1 cellular context compared by ENCODE assay signal in the genomic region with DNA sequence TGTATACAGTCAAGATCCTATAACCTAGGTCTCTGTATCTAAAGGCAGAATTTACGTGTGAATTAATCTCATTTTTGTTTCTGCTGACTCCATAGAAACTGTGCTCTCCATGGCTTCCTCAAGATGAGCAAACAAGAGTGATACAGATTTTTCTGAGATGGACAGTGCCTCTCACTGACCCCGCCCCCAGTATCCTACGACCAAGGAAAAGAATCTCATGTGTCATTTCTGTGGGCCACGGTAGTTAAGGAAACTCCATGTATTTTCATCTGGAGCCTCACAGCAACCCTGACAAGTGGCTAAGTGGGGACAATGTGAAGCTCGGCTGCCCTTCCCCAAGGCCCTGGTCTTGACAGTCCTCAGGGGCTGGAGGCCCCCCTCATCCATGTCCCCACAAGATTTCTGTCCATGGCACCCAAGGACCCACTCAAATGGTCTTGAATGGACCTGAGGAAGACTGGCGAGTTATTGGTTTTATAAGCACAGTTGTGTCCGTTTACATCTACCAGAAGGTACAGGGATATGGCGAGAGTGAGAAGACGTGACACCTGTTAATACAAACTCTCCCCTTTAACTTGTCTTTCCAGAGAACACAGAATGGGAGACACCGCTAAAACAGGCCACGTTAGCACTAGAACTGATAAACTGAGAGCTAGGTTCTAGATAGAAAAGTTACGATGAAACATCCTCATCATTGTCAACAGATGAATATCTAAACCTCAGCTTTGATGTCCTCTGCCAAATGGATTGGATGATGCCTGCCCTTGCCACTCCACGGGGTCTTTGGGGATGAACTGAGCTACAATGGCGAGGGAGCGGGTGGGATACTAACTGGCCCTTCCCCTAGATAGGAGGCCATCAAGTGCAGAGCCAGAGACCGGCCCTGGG.
TF ChIP-seq lines count a peak whose summit lies in the region.

No MANE protein-coding gene starts in this region.

TF ChIP-seq in SK-N-SH treated with all-trans-retinoic acid at 6 μM for 48 hours, 23 proteins besides CTCF, POLR2A, EP300 and RAD21 (continued from another document):
- TF ChIP-seq, protein P1, sequence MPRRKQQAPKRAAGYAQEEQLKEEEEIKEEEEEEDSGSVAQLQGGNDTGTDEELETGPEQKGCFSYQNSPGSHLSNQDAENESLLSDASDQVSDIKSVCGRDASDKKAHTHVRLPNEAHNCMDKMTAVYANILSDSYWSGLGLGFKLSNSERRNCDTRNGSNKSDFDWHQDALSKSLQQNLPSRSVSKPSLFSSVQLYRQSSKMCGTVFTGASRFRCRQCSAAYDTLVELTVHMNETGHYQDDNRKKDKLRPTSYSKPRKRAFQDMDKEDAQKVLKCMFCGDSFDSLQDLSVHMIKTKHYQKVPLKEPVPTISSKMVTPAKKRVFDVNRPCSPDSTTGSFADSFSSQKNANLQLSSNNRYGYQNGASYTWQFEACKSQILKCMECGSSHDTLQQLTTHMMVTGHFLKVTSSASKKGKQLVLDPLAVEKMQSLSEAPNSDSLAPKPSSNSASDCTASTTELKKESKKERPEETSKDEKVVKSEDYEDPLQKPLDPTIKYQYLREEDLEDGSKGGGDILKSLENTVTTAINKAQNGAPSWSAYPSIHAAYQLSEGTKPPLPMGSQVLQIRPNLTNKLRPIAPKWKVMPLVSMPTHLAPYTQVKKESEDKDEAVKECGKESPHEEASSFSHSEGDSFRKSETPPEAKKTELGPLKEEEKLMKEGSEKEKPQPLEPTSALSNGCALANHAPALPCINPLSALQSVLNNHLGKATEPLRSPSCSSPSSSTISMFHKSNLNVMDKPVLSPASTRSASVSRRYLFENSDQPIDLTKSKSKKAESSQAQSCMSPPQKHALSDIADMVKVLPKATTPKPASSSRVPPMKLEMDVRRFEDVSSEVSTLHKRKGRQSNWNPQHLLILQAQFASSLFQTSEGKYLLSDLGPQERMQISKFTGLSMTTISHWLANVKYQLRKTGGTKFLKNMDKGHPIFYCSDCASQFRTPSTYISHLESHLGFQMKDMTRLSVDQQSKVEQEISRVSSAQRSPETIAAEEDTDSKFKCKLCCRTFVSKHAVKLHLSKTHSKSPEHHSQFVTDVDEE (CRISPR knock-in tag; IDR thresholded peaks at IDR 0.05), result no peak
- TF ChIP-seq ZNF8 (CRISPR knock-in tag; IDR thresholded peaks at IDR 0.05) (no peak), ARNTL (CRISPR knock-in tag; IDR thresholded peaks at IDR 0.05; ENCODE audit: borderline replicate concordance, low read depth) (no peak), TCF4 (CRISPR knock-in tag; IDR thresholded peaks at IDR 0.05; ENCODE audit: borderline replicate concordance) (no peak), CSDC2 (CRISPR knock-in tag; IDR thresholded peaks at IDR 0.05) (no peak)
- TF ChIP-seq, protein P2, sequence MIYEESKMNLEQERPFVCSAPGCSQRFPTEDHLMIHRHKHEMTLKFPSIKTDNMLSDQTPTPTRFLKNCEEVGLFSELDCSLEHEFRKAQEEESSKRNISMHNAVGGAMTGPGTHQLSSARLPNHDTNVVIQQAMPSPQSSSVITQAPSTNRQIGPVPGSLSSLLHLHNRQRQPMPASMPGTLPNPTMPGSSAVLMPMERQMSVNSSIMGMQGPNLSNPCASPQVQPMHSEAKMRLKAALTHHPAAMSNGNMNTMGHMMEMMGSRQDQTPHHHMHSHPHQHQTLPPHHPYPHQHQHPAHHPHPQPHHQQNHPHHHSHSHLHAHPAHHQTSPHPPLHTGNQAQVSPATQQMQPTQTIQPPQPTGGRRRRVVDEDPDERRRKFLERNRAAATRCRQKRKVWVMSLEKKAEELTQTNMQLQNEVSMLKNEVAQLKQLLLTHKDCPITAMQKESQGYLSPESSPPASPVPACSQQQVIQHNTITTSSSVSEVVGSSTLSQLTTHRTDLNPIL (CRISPR knock-in tag; IDR thresholded peaks at IDR 0.05; ENCODE audit: low read depth), result no peak
